ENCODE assay signal across 1 cellular context in genomic region chr5:145077028-145077427, GRCh38.
TF ChIP-seq lines count a peak whose summit lies in the region.

No MANE protein-coding gene starts in this region.

TF ChIP-seq in IMR-90, 13 proteins besides CTCF, POLR2A, EP300 and RAD21:
- no peak for TF ChIP-seq ELK1 (IDR thresholded peaks at IDR 0.05; ENCODE audit: borderline replicate concordance, low read depth, low read length)
- no peak for TF ChIP-seq CEBPB (IDR thresholded peaks at IDR 0.05; ENCODE audit: low read depth, low read length)
- no peak for TF ChIP-seq RCOR1 (IDR thresholded peaks at IDR 0.05; ENCODE audit: insufficient replicate concordance, low read length)
- TF ChIP-seq MAFK (IDR thresholded peaks at IDR 0.05; ENCODE audit: low read depth, low read length) = no peak
- no peak for TF ChIP-seq RFX5 (IDR thresholded peaks at IDR 0.05; ENCODE audit: low read depth, low read length)
- no peak for TF ChIP-seq CHD1 (IDR thresholded peaks at IDR 0.05; ENCODE audit: low read depth, low read length)
- TF ChIP-seq FOS (IDR thresholded peaks at IDR 0.05; ENCODE audit: low read depth, low read length) = no peak
- TF ChIP-seq SMC3 (IDR thresholded peaks at IDR 0.05; ENCODE audit: low read depth, low read length) = no peak
- TF ChIP-seq MXI1 (IDR thresholded peaks at IDR 0.05; ENCODE audit: borderline replicate concordance, low read depth, low read length) = no peak
- TF ChIP-seq MAZ (IDR thresholded peaks at IDR 0.05; ENCODE audit: borderline replicate concordance, low read depth, low read length) = no peak
- no peak for TF ChIP-seq USF2 (IDR thresholded peaks at IDR 0.05; ENCODE audit: low read depth, low read length)
- no peak for TF ChIP-seq NFE2L2 (IDR thresholded peaks at IDR 0.05; ENCODE audit: low read depth, low read length)
- no peak for TF ChIP-seq BHLHE40 (IDR thresholded peaks at IDR 0.05; ENCODE audit: low read depth, low read length)
